In genomic region chr1:12529640-12530174, GRCh38 we compare ENCODE assay signal across 18 cellular contexts.
DNase-seq lines count a peak whose midpoint lies in the region; ATAC-seq, FAIRE-seq and TF ChIP-seq lines count a peak whose summit lies in the region.
"Had no signal": no experiment of that assay in that cellular context is flagged by ENCODE, and none has a peak within 500 bp of the region (broad histone marks: within the 10 kb centered on the region; RNA-seq: fewer than 3 reads in every experiment).

No MANE protein-coding gene starts in this region.

- peaks cover 2% of the 10 kb centered on the region; the same call in 1 of the 3 replicates for H3K4me1 Mint-ChIP-seq in GM23338
- peaks cover 33% of the 10 kb centered on the region for H3K4me1 Mint-ChIP-seq in nephron
- H3K4me1 Mint-ChIP-seq: activated B cell treated with CpG ODN at 0.5 μM for 24 hours had no signal

- ATAC-seq in A549 (no peak), GM23338 (no peak), HG02885 (IDR thresholded peaks at IDR 0.05; ENCODE audit: poor library complexity, unreplicated experiment) (no peak)
- ATAC-seq: CD8-positive, alpha-beta T cell; foreskin keratinocyte had no signal

- H3K4me3 Mint-ChIP-seq in GM23338 = no peak overlapping the region
- no peak overlapping the region for H3K4me3 Mint-ChIP-seq in nephron
- H3K4me3 Mint-ChIP-seq: activated B cell treated with CpG ODN at 0.5 μM for 24 hours; CD8-positive, alpha-beta T cell had no signal

- no peak overlapping the region for H3K27ac Mint-ChIP-seq in GM23338
- peak overlapping the region; percentile 6 to 74 (median 29) for H3K27ac Mint-ChIP-seq in nephron
- H3K27ac Mint-ChIP-seq: activated B cell treated with CpG ODN at 0.5 μM for 24 hours; CD8-positive, alpha-beta T cell had no signal

- no TSS peak for BruUV-seq in endothelial cell of umbilical vein (replicated peaks; lab: Mats Ljungman, UMichigan)

- no peak overlapping the region for H3K4me3 ChIP-seq in A549
- H3K4me3 ChIP-seq in GM23338 = no peak overlapping the region
- H3K4me3 ChIP-seq in endothelial cell of umbilical vein (replicated peaks in 1 of 3; ENCODE audit: insufficient read depth in 1 of 3, low read depth in 1 of 3, low read length in 3 of 3) = no peak overlapping the region
- H3K4me3 ChIP-seq: dorsolateral prefrontal cortex, lung, right atrium auricular region had no signal

- 94% methylated on average over 3 of the region's 3 CpGs for WGBS in A549 (ENCODE audit: missing lambda C conversion rate)

- H3K27ac ChIP-seq in A549 (peak overlapping the region; percentile 89 to 97), GM23338 (ENCODE audit: low read depth) (no peak overlapping the region), endothelial cell of umbilical vein (ENCODE audit: insufficient read depth, low read depth, low read length) (no peak overlapping the region)
- H3K27ac ChIP-seq: dorsolateral prefrontal cortex, foreskin keratinocyte, right atrium auricular region had no signal

- H3K27me3 Mint-ChIP-seq in GM23338 (ENCODE audit: insufficient read depth, low read depth, poor library complexity) (no peaks in the 10 kb centered on the region), nephron (ENCODE audit: low read depth) (no peaks in the 10 kb centered on the region)
- H3K27me3 Mint-ChIP-seq: activated B cell treated with CpG ODN at 0.5 μM for 24 hours had no signal

- FAIRE-seq in A549 (lab: Jason Lieb, UNC) = no peak
- peak; percentile 12 for FAIRE-seq in endothelial cell of umbilical vein (lab: Jason Lieb, UNC)

- TF ChIP-seq POLR2A in A549 (IDR thresholded peaks at IDR 0.05; ENCODE audit: low read length) (no peak), endothelial cell of umbilical vein (IDR thresholded peaks at IDR 0.05; ENCODE audit: low read depth, low read length) (no peak)

- H2AFZ ChIP-seq in GM23338 (0 out of 2 replicates have a peak overlapping the region, but pooled peaks have one; percentile 38), endothelial cell of umbilical vein (ENCODE audit: low read depth, low read length) (no peak overlapping the region)

- no peaks in the 10 kb centered on the region for H3K36me3 Mint-ChIP-seq in GM23338 (ENCODE audit: low read depth)
- no peaks in the 10 kb centered on the region for H3K36me3 Mint-ChIP-seq in nephron (ENCODE audit: low read depth)

- no peak for TF ChIP-seq EP300 in A549 (IDR thresholded peaks at IDR 0.05)

- H3K4me1 ChIP-seq in A549 (peaks cover 60% of the 10 kb centered on the region), GM23338 (ENCODE audit: insufficient read depth) (no peaks in the 10 kb centered on the region), endothelial cell of umbilical vein (ENCODE audit: control insufficient read depth, extremely low read depth, insufficient read depth, low read length) (no peaks in the 10 kb centered on the region)
- H3K4me1 ChIP-seq: foreskin keratinocyte had no signal

- DNase-seq in A549 (ENCODE audit: low read depth in 1 of 2, low spot score in 1 of 2) (no peak), GM23338 (ENCODE audit: low spot score) (no peak), endothelial cell of umbilical vein (ENCODE audit: low read depth, low spot score) (no peak), NCI-H446 (lab: John Stamatoyannopoulos, UW) (no peak), NCI-H1048 (lab: John Stamatoyannopoulos, UW) (no peak)
- DNase-seq: activated B cell treated with CpG ODN at 0.5 μM for 24 hours; CD8-positive, alpha-beta T cell; DND-41; dorsolateral prefrontal cortex; foreskin keratinocyte; HCEC 1CT; hippocampal formation; NCI-H2107; NCI-H524 had no signal

- no peaks in the 10 kb centered on the region for H3K27me3 ChIP-seq in GM23338 (ENCODE audit: insufficient read depth)
- no peaks in the 10 kb centered on the region for H3K27me3 ChIP-seq in endothelial cell of umbilical vein (ENCODE audit: control insufficient read depth in 2 of 2, insufficient read depth in 2 of 2, low read length in 2 of 2)
- H3K27me3 ChIP-seq: dorsolateral prefrontal cortex, foreskin keratinocyte, right atrium auricular region had no signal

- CTCF ChIA-PET in A549 (lab: Yijun Ruan, JAX) (no interaction called here), endothelial cell of umbilical vein (lab: Charles Lee) (no interaction called here)

- POLR2A ChIA-PET in A549 (lab: Yijun Ruan, JAX) = no interaction called here
- POLR2A ChIA-PET in endothelial cell of umbilical vein (lab: Charles Lee) = no interaction called here

- H3K79me2 ChIP-seq in GM23338 (replicated peaks; ENCODE audit: insufficient read depth) (no peaks in the 10 kb centered on the region), endothelial cell of umbilical vein (ENCODE audit: control insufficient read depth, insufficient read depth, low read length) (no peaks in the 10 kb centered on the region)

- no peak for TF ChIP-seq RAD21 in A549 (conservative IDR thresholded peaks at IDR 0.05 in 1 of 2, IDR thresholded peaks at IDR 0.05 in 1 of 2)

- no peaks in the 10 kb centered on the region for H3K9me1 ChIP-seq in endothelial cell of umbilical vein (replicated peaks; ENCODE audit: control insufficient read depth, extremely low read depth, insufficient read depth, low read length)

- H4K20me1 ChIP-seq in GM23338 (replicated peaks; ENCODE audit: insufficient read depth) (no peaks in the 10 kb centered on the region), endothelial cell of umbilical vein (replicated peaks; ENCODE audit: control insufficient read depth, extremely low read depth, insufficient read depth, low read length) (no peaks in the 10 kb centered on the region)

- H3K9me3 ChIP-seq in A549 (no peaks in the 10 kb centered on the region), endothelial cell of umbilical vein (replicated peaks; ENCODE audit: control insufficient read depth, insufficient read depth, low read length) (no peaks in the 10 kb centered on the region)
- H3K9me3 ChIP-seq: right atrium auricular region had no signal

- no peak for TF ChIP-seq CTCF in A549 (IDR thresholded peaks at IDR 0.05)
- no peak for TF ChIP-seq CTCF in GM23338 (conservative IDR thresholded peaks at IDR 0.05; ENCODE audit: low read depth in 2 of 2)
- no peak for TF ChIP-seq CTCF in endothelial cell of umbilical vein (IDR thresholded peaks at IDR 0.05; ENCODE audit: extremely low read depth in 1 of 2, insufficient read depth in 1 of 2, low read depth in 1 of 2, low read length in 2 of 2)
- TF ChIP-seq CTCF in nephron (IDR thresholded peaks at IDR 0.05; ENCODE audit: unreplicated experiment in 3 of 3) = no peak

- peak overlapping the region; percentile 69; the same call in 2 of the 3 replicates for H3K4me2 ChIP-seq in A549
- no peak overlapping the region for H3K4me2 ChIP-seq in GM23338
- H3K4me2 ChIP-seq in endothelial cell of umbilical vein (ENCODE audit: insufficient read depth, low read length) = no peak overlapping the region

- H3K9me2 ChIP-seq in GM23338 (ENCODE audit: insufficient read depth) = no peaks in the 10 kb centered on the region

- dilution Hi-C loops in endothelial cell of umbilical vein (cut with MboI; ENCODE audit: extremely low pct_ligation_motif_present, low sequenced_read_pairs) = no loop called here

- no peak overlapping the region for H3K9ac ChIP-seq in endothelial cell of umbilical vein (replicated peaks; ENCODE audit: extremely low read depth, insufficient read depth, low read length)

- intact Hi-C loops in endothelial cell of umbilical vein (cut with micrococcal nuclease) = no loop called here

- no peaks in the 10 kb centered on the region for H3K36me3 ChIP-seq in GM23338 (ENCODE audit: insufficient read depth)
- H3K36me3 ChIP-seq in endothelial cell of umbilical vein (ENCODE audit: control insufficient read depth in 2 of 2, extremely low read depth in 1 of 2, insufficient read depth in 2 of 2, low read length in 2 of 2) = no peaks in the 10 kb centered on the region
- H3K36me3 ChIP-seq: right atrium auricular region had no signal

- H3K9me3 Mint-ChIP-seq in GM23338 (no peaks in the 10 kb centered on the region), nephron (no peaks in the 10 kb centered on the region)
- H3K9me3 Mint-ChIP-seq: activated B cell treated with CpG ODN at 0.5 μM for 24 hours; CD8-positive, alpha-beta T cell had no signal

- H3F3A ChIP-seq in GM23338 (replicated peaks; ENCODE audit: low read depth) = no peaks in the 10 kb centered on the region

TF ChIP-seq in A549, 52 proteins besides CTCF, POLR2A, EP300 and RAD21 (continues in another document):
- TF ChIP-seq FOSB (CRISPR knock-in tag; IDR thresholded peaks at IDR 0.05) = no peak
- TF ChIP-seq, protein P1, sequence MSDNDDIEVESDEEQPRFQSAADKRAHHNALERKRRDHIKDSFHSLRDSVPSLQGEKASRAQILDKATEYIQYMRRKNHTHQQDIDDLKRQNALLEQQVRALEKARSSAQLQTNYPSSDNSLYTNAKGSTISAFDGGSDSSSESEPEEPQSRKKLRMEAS (IDR thresholded peaks at IDR 0.05) = no peak
- TF ChIP-seq HOXB13 (CRISPR knock-in tag; IDR thresholded peaks at IDR 0.05; ENCODE audit: low read depth) = no peak
- no peak for TF ChIP-seq EHF (CRISPR knock-in tag; IDR thresholded peaks at IDR 0.05)

TF ChIP-seq in GM23338, 12 proteins besides CTCF, POLR2A, EP300 and RAD21 (continues in another document):
- TF ChIP-seq POLR2AphosphoS5 (IDR thresholded peaks at IDR 0.05; ENCODE audit: low read depth) (no peak), CREB1 (CRISPR knock-in tag; IDR thresholded peaks at IDR 0.05; ENCODE audit: low read depth) (no peak), NANOG (IDR thresholded peaks at IDR 0.05; ENCODE audit: borderline replicate concordance) (no peak), STAT1 (IDR thresholded peaks at IDR 0.05; ENCODE audit: unreplicated experiment) (no peak)

TF ChIP-seq in endothelial cell of umbilical vein, 7 proteins besides CTCF, POLR2A, EP300 and RAD21:
- TF ChIP-seq POLR2AphosphoS5 (IDR thresholded peaks at IDR 0.05; ENCODE audit: insufficient read depth, low read depth, low read length) = no peak
- no peak for TF ChIP-seq FOS (IDR thresholded peaks at IDR 0.05; ENCODE audit: borderline replicate concordance, insufficient read depth, low read length)
- TF ChIP-seq, protein P1 (IDR thresholded peaks at IDR 0.05; ENCODE audit: insufficient read depth, insufficient read length) = no peak
- no peak for TF ChIP-seq EZH2 (IDR thresholded peaks at IDR 0.05; ENCODE audit: borderline replicate concordance, low read depth, low read length, severe bottlenecking)
- TF ChIP-seq JUN (IDR thresholded peaks at IDR 0.05; ENCODE audit: borderline replicate concordance, insufficient read depth, insufficient read length, low read depth) = no peak
- no peak for TF ChIP-seq GATA2 (IDR thresholded peaks at IDR 0.05; ENCODE audit: insufficient read depth, insufficient read length, low read depth, low read length)
- no peak for TF ChIP-seq MYC (IDR thresholded peaks at IDR 0.05; ENCODE audit: low read depth, low read length)
TF ChIP-seq in endothelial cell of umbilical vein: peak in this region for 0.

Comparison
In these comparisons a context has a peak if more than half of its experiments do, and no peak if none do; other contexts are left out.
1. H3K27ac ChIP-seq: peak in A549 (2 of 2); none in GM23338 (single experiment) and endothelial cell of umbilical vein (single experiment).